Comparison of ENCODE assay signal across 24 cellular contexts in genomic region chr16:75626806-75627205, GRCh38. TPM values are rescaled to one million over a fixed set of nuclear protein-coding genes. Genes with fewer than 3 reads are reported as not detected.
DNase-seq lines count a peak whose midpoint lies in the region; ATAC-seq and TF ChIP-seq lines count a peak whose summit lies in the region.
"Had no signal": no experiment of that assay in that cellular context is flagged by ENCODE, and none has a peak within 500 bp of the region (broad histone marks: within the 10 kb centered on the region; RNA-seq: fewer than 3 reads in every experiment).

No MANE protein-coding gene starts in this region.

- H3K36me3 Mint-ChIP-seq in activated naive CD4-positive, alpha-beta T cell treated with anti-CD3 and anti-CD28 coated beads for 36 hours (ENCODE audit: low read depth), result peaks cover 52% of the 10 kb centered on the region
- H3K36me3 Mint-ChIP-seq in activated naive CD8-positive, alpha-beta T cell treated with anti-CD3 and anti-CD28 coated beads, Interleukin-2, amount 50 U/mL, for 24 hours (ENCODE audit: low read depth), result peaks cover 61% of the 10 kb centered on the region
- H3K36me3 Mint-ChIP-seq in neural crest cell (ENCODE audit: low read depth), result peaks cover 17% of the 10 kb centered on the region

- no peak for TF ChIP-seq CTCF in neural crest cell (conservative IDR thresholded peaks at IDR 0.05)
- no peak for TF ChIP-seq CTCF in GM10266 (IDR thresholded peaks at IDR 0.05; ENCODE audit: control insufficient read depth, insufficient read depth, low read depth, missing control alignments)
- no peak for TF ChIP-seq CTCF in esophagus muscularis mucosa (IDR thresholded peaks at IDR 0.05)

- intact Hi-C loops in activated naive CD4-positive, alpha-beta T cell treated with anti-CD3 and anti-CD28 coated beads for 36 hours (cut with micrococcal nuclease), result loop anchor here (10.0 kb wide), 1 partner anchor 922 kb away; the partner anchor contains the start of gene MLKL
- intact Hi-C loops in esophagus muscularis mucosa (cut with DNase I), result loop anchor here (10.0 kb wide), 1 partner anchor 152 kb away; no protein-coding TSS in a partner anchor

- TF ChIP-seq EP300 in esophagus muscularis mucosa (IDR thresholded peaks at IDR 0.05), result no peak

- H3K27ac ChIP-seq in esophagus muscularis mucosa (replicated peaks in 1 of 4), result no peak overlapping the region
- H3K27ac ChIP-seq: GM23248, neural progenitor cell, stomach had no signal

- H3K27me3 Mint-ChIP-seq in activated naive CD4-positive, alpha-beta T cell treated with anti-CD3 and anti-CD28 coated beads for 36 hours (ENCODE audit: low read depth), result no peaks in the 10 kb centered on the region
- H3K27me3 Mint-ChIP-seq in activated naive CD8-positive, alpha-beta T cell treated with anti-CD3 and anti-CD28 coated beads, Interleukin-2, amount 50 U/mL, for 24 hours, result no peaks in the 10 kb centered on the region
- H3K27me3 Mint-ChIP-seq in neural crest cell (ENCODE audit: low read depth), result no peaks in the 10 kb centered on the region

- H3K9me3 ChIP-seq in esophagus muscularis mucosa, result no peaks in the 10 kb centered on the region
- H3K9me3 ChIP-seq: stomach had no signal

- no peak for DNase-seq in activated naive CD4-positive, alpha-beta T cell treated with anti-CD3 and anti-CD28 coated beads for 36 hours
- DNase-seq in activated naive CD4-positive, alpha-beta T cell treated with anti-CD3 and anti-CD28 coated beads, Interleukin-2, amount 50 U/mL, for 16 hours, result no peak
- DNase-seq in activated naive CD8-positive, alpha-beta T cell treated with anti-CD3 and anti-CD28 coated beads, Interleukin-2, amount 50 U/mL, for 24 hours, result no peak
- DNase-seq in neural crest cell (ENCODE audit: low read depth, low spot score), result no peak
- no peak for DNase-seq in GM10266 (ENCODE audit: extremely low spot score)
- no peak for DNase-seq in NCI-H446 (lab: John Stamatoyannopoulos, UW)
- DNase-seq in esophagus muscularis mucosa (ENCODE audit: extremely low spot score), result no peak
- DNase-seq: glutamatergic neuron; GM23248; mesendoderm; MM.1S; NCI-H1436 treated with DMSO at 0.1 percent for 48 hours; NCI-H526 treated with DMSO at 0.1 percent for 48 hours; RPMI8226; stimulated activated CD4-positive, alpha-beta T cell treated with anti-CD3 and anti-CD28 coated beads, Interleukin-2, amount 100 ng/mL, for 24 hours; stomach; trophoblast cell had no signal

- no peak for TF ChIP-seq POLR2A in esophagus muscularis mucosa (IDR thresholded peaks at IDR 0.05; ENCODE audit: low read depth)

- peaks cover 8 to 14% (median 10%) of the 10 kb centered on the region in 4 donors for H3K4me1 ChIP-seq in esophagus muscularis mucosa

- H3K4me1 Mint-ChIP-seq in activated naive CD4-positive, alpha-beta T cell treated with anti-CD3 and anti-CD28 coated beads for 36 hours (ENCODE audit: low read depth), result peaks cover 32% of the 10 kb centered on the region
- H3K4me1 Mint-ChIP-seq in activated naive CD8-positive, alpha-beta T cell treated with anti-CD3 and anti-CD28 coated beads, Interleukin-2, amount 50 U/mL, for 24 hours, result peaks cover 29% of the 10 kb centered on the region
- H3K4me1 Mint-ChIP-seq in neural crest cell, result peaks cover 16% of the 10 kb centered on the region

- peaks cover 48 to 67% (median 62%) of the 10 kb centered on the region in 4 donors for H3K36me3 ChIP-seq in esophagus muscularis mucosa
- H3K36me3 ChIP-seq: neural progenitor cell had no signal

- no peaks in the 10 kb centered on the region for H3K27me3 ChIP-seq in esophagus muscularis mucosa
- H3K27me3 ChIP-seq: neural progenitor cell, stomach had no signal

- CTCF ChIA-PET in activated naive CD4-positive, alpha-beta T cell treated with anti-CD3 and anti-CD28 coated beads for 36 hours (lab: Charles Lee), result no interaction called here

- H3K4me3 ChIP-seq in esophagus muscularis mucosa, result no peak overlapping the region
- H3K4me3 ChIP-seq: GM12878, GM23248, neural progenitor cell, stomach had no signal

- H3K4me3 Mint-ChIP-seq in activated naive CD4-positive, alpha-beta T cell treated with anti-CD3 and anti-CD28 coated beads for 36 hours, result no peak overlapping the region
- H3K4me3 Mint-ChIP-seq in activated naive CD8-positive, alpha-beta T cell treated with anti-CD3 and anti-CD28 coated beads, Interleukin-2, amount 50 U/mL, for 24 hours, result no peak overlapping the region
- peak overlapping the region; percentile 18 for H3K4me3 Mint-ChIP-seq in neural crest cell
- H3K4me3 Mint-ChIP-seq: CD14-positive monocyte, neural progenitor cell had no signal

- no peak for ATAC-seq in activated naive CD8-positive, alpha-beta T cell treated with anti-CD3 and anti-CD28 coated beads, Interleukin-2, amount 50 U/mL, for 24 hours
- ATAC-seq: GM12878, SK-N-SH treated with all-trans-retinoic acid at 6 μM for 48 hours had no signal

- peak overlapping the region; percentile 39 for H3K27ac Mint-ChIP-seq in activated naive CD4-positive, alpha-beta T cell treated with anti-CD3 and anti-CD28 coated beads for 36 hours
- peak overlapping the region; percentile 63 for H3K27ac Mint-ChIP-seq in activated naive CD8-positive, alpha-beta T cell treated with anti-CD3 and anti-CD28 coated beads, Interleukin-2, amount 50 U/mL, for 24 hours
- no peak overlapping the region for H3K27ac Mint-ChIP-seq in neural crest cell (ENCODE audit: unreplicated experiment)
- H3K27ac Mint-ChIP-seq: neural progenitor cell had no signal

- WGBS in esophagus muscularis mucosa, result 83% methylated on average over 4 of the region's 4 CpGs

- H3K9me3 Mint-ChIP-seq in activated naive CD4-positive, alpha-beta T cell treated with anti-CD3 and anti-CD28 coated beads for 36 hours, result no peaks in the 10 kb centered on the region
- H3K9me3 Mint-ChIP-seq in activated naive CD8-positive, alpha-beta T cell treated with anti-CD3 and anti-CD28 coated beads, Interleukin-2, amount 50 U/mL, for 24 hours, result no peaks in the 10 kb centered on the region
- no peaks in the 10 kb centered on the region for H3K9me3 Mint-ChIP-seq in neural crest cell
- H3K9me3 Mint-ChIP-seq: CD14-positive monocyte, neural progenitor cell had no signal

TF ChIP-seq in PFSK-1, 5 proteins besides CTCF, POLR2A, EP300 and RAD21:
- TF ChIP-seq POLR2AphosphoS5 (IDR thresholded peaks at IDR 0.05; ENCODE audit: low read depth, low read length) (peak; percentile 20; the same call in 1 of the 2 replicates), FOXP2 (optimal IDR thresholded peaks at IDR 0.05; ENCODE audit: borderline replicate concordance, extremely low read depth, extremely low read length, insufficient read depth) (no peak)
TF ChIP-seq in PFSK-1: peak in this region for 1.

RNA-seq across cellular contexts. Expression of gene ADAT1, which starts 3.7 kb away (rescaled TPM):
- total RNA-seq in activated naive CD4-positive, alpha-beta T cell treated with anti-CD3 and anti-CD28 coated beads for 36 hours, result 10 to 100 TPM; 45.3 to 47.5 TPM
- polyA plus RNA-seq in PFSK-1 (2012; ENCODE audit: insufficient read length, low read depth), result 10.8 TPM
- total RNA-seq in neural crest cell, result 78.7 and 82.6 TPM in 2 replicates
- total RNA-seq in esophagus muscularis mucosa, result 10 to 100 TPM; 17.0 to 33.6 (median 22.7) TPM

RNA-seq across cellular contexts. Expression of gene KARS1, which starts 20.7 kb away (rescaled TPM):
- total RNA-seq in activated naive CD4-positive, alpha-beta T cell treated with anti-CD3 and anti-CD28 coated beads for 36 hours, result 100 to 1,000 TPM; 371 to 385 TPM
- 128 TPM for polyA plus RNA-seq in PFSK-1 (2012; ENCODE audit: insufficient read length, low read depth)
- 161 and 164 TPM in 2 replicates for total RNA-seq in neural crest cell
- 100 to 1,000 TPM in 3 of 4 donors, 10 to 100 TPM in 1; 95.1 to 120 (median 102) TPM for total RNA-seq in esophagus muscularis mucosa

RNA-seq across cellular contexts. Expression of gene TERF2IP, which starts 20.8 kb away (rescaled TPM):
- total RNA-seq in activated naive CD4-positive, alpha-beta T cell treated with anti-CD3 and anti-CD28 coated beads for 36 hours, result 10 to 100 TPM; 78.6 to 79.0 TPM
- 28.1 TPM for polyA plus RNA-seq in PFSK-1 (2012; ENCODE audit: insufficient read length, low read depth)
- 47.2 and 50.2 TPM in 2 replicates for total RNA-seq in neural crest cell
- total RNA-seq in esophagus muscularis mucosa, result 10 to 100 TPM; 62.3 to 83.7 (median 64.1) TPM

RNA-seq across cellular contexts. Expression of gene CPHXL2, which starts 50.0 kb away (rescaled TPM):
- not detected for total RNA-seq in activated naive CD4-positive, alpha-beta T cell treated with anti-CD3 and anti-CD28 coated beads for 36 hours
- not detected for polyA plus RNA-seq in PFSK-1 (2012; ENCODE audit: insufficient read length, low read depth)
- total RNA-seq in neural crest cell (not detected in 2 replicates), esophagus muscularis mucosa (not detected)
- total RNA-seq: astrocyte, GM12878, GM23248, posterior vena cava, stomach had no signal
- polyA plus RNA-seq: CD14-positive monocyte, GM12878, stomach had no signal
